Comparison of ENCODE assay signal across 8 cellular contexts in the genomic region with DNA sequence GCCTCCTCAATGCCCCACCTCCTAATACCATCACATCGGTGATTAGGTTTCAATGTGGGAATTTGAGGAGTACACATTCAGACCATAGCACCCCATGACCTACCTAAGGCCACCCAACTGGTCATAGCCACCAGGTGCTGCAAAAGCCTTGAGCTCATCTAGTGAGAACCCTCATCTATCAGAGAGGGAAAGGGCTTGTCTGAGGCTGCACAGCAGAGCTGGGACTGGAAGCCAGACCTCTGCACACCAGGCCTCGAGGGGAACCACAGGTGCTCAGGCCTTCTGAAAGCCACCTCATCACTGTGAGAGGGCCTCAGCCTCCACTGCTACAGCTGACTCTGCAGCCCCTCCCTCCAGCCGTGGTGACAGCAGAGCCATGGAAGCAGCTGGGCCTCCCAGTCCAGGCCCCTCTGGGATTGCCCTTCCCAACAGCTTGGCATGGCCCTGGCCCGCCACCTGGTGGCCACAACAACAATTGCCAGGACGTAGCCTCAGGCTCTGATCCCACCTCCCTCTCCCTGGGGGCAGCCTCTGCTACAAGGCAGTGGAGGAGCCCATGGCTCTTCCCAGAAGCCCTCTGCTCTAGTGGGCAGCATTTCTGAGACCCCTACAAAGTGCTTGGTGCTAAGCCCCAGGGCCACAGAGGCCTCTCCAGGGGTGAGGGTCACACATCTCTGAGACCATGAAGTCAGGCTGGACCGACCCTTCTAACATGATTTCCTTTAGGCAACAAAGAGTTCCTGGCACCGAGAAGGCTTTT. TPM values are rescaled to one million over a fixed set of nuclear protein-coding genes. Genes with fewer than 3 reads are reported as not detected.
DNase-seq lines count a peak whose midpoint lies in the region; ATAC-seq, FAIRE-seq and TF ChIP-seq lines count a peak whose summit lies in the region.

No MANE protein-coding gene starts in this region.

- H3K27ac ChIP-seq in BLaER1, result no peak overlapping the region
- H3K27ac ChIP-seq in WERI-Rb-1, result no peak overlapping the region
- no peak overlapping the region for H3K27ac ChIP-seq in breast epithelium
- H3K27ac ChIP-seq in keratinocyte (ENCODE audit: control insufficient read depth, insufficient read depth, low read length), result no peak overlapping the region

- H3K27me3 ChIP-seq in BLaER1 (no peaks in the 10 kb centered on the region), WERI-Rb-1 (ENCODE audit: insufficient read depth, low read depth, severe bottlenecking) (no peaks in the 10 kb centered on the region), breast epithelium (no peaks in the 10 kb centered on the region), keratinocyte (ENCODE audit: control insufficient read depth, extremely low read depth, insufficient read depth, low read length) (no peaks in the 10 kb centered on the region)

- TF ChIP-seq CTCF in WERI-Rb-1 (IDR thresholded peaks at IDR 0.05; ENCODE audit: low read depth, low read length), result peak; percentile 95
- TF ChIP-seq CTCF in breast epithelium (IDR thresholded peaks at IDR 0.05), result peak; percentile 82 to 92 (median 86)
- TF ChIP-seq CTCF in keratinocyte (optimal IDR thresholded peaks at IDR 0.05 in 1 of 3, IDR thresholded peaks at IDR 0.05 in 1 of 3, conservative IDR thresholded peaks at IDR 0.05 in 1 of 3; ENCODE audit: extremely low read depth in 1 of 3, insufficient read depth in 2 of 3, low read length in 3 of 3), result peak; percentile 88 to 97 (median 96)

- DNase-seq in NCI-H2107 (lab: John Stamatoyannopoulos, UW) (peak; percentile 57), WERI-Rb-1 (peak; percentile 92), breast epithelium (ENCODE audit: low spot score in 2 of 2) (peak in 1 of 2 donors; percentile 36), keratinocyte (ENCODE audit: low read depth, low spot score) (no peak)
- peak; percentile 68 for DNase-seq in stimulated activated CD4-positive, alpha-beta T cell treated with anti-CD3 and anti-CD28 coated beads, Interleukin-2, amount 100 ng/mL, for 24 hours

- H3K4me1 ChIP-seq in BLaER1 (peaks cover 53% of the 10 kb centered on the region), breast epithelium (no peaks in the 10 kb centered on the region), keratinocyte (ENCODE audit: control insufficient read depth, extremely low read depth, insufficient read depth, low read length) (peaks cover 14% of the 10 kb centered on the region)

- dilution Hi-C loops in keratinocyte (cut with MboI; ENCODE audit: extremely low pct_ligation_motif_present, low sequenced_read_pairs), result no loop called here

- H3K36me3 ChIP-seq in BLaER1 (no peaks in the 10 kb centered on the region), WERI-Rb-1 (no peaks in the 10 kb centered on the region), breast epithelium (no peaks in the 10 kb centered on the region), keratinocyte (ENCODE audit: control insufficient read depth in 2 of 2, extremely low read depth in 1 of 2, insufficient read depth in 2 of 2, low read length in 2 of 2) (no peaks in the 10 kb centered on the region)

- H3K4me2 ChIP-seq in BLaER1 (peak overlapping the region; percentile 19; the same call in 1 of the 2 replicates), keratinocyte (ENCODE audit: control insufficient read depth, extremely low read depth, insufficient read depth, low read depth, low read length) (no peak overlapping the region)

- H3K9me3 ChIP-seq in BLaER1, result no peaks in the 10 kb centered on the region
- H3K9me3 ChIP-seq in WERI-Rb-1 (ENCODE audit: severe bottlenecking), result no peaks in the 10 kb centered on the region
- H3K9me3 ChIP-seq in breast epithelium, result no peaks in the 10 kb centered on the region
- H3K9me3 ChIP-seq in keratinocyte (ENCODE audit: control insufficient read depth, low read depth, low read length), result no peaks in the 10 kb centered on the region

- no peak for TF ChIP-seq POLR2A in breast epithelium (IDR thresholded peaks at IDR 0.05)

- H2AFZ ChIP-seq in keratinocyte (ENCODE audit: control insufficient read depth, low read length), result no peak overlapping the region

- no peaks in the 10 kb centered on the region for H3K79me2 ChIP-seq in keratinocyte (ENCODE audit: control insufficient read depth, insufficient read depth, low read length)

- H3K9me1 ChIP-seq in keratinocyte (ENCODE audit: control insufficient read depth, extremely low read depth, insufficient read depth, low read length), result no peaks in the 10 kb centered on the region

- H3K9ac ChIP-seq in BLaER1 (no peak overlapping the region), keratinocyte (ENCODE audit: control insufficient read depth, extremely low read depth, insufficient read depth, low read length) (no peak overlapping the region)

- H4K20me1 ChIP-seq in BLaER1 (no peaks in the 10 kb centered on the region), keratinocyte (ENCODE audit: control insufficient read depth, extremely low read depth, insufficient read depth, low read length) (no peaks in the 10 kb centered on the region)

- intact Hi-C loops in breast epithelium (cut with DNase I; ENCODE audit: low total_unique reads), result loop anchor here (5.0 kb wide), 1 partner anchor 173 kb away; no protein-coding TSS in a partner anchor

- ATAC-seq in GM21717 (IDR thresholded peaks at IDR 0.05; ENCODE audit: unreplicated experiment) (peak; percentile 57), GM21619 (IDR thresholded peaks at IDR 0.05; ENCODE audit: unreplicated experiment) (no peak)

- H3K4me3 ChIP-seq in BLaER1 (no peak overlapping the region), WERI-Rb-1 (ENCODE audit: low read depth, low read length) (no peak overlapping the region), breast epithelium (no peak overlapping the region), keratinocyte (ENCODE audit: control insufficient read depth in 2 of 3, extremely low read depth in 1 of 3, insufficient read depth in 2 of 3, low read depth in 1 of 3, low read length in 3 of 3) (no peak overlapping the region)

- FAIRE-seq in keratinocyte (lab: Jason Lieb, UNC), result peak; percentile 67

RNA-seq across cellular contexts. Expression of gene PRDM11, which starts 41.0 kb away (rescaled TPM):
- 10 to 100 TPM in 2 of 3 donors, 1 to 10 TPM in 1; 6.9 to 10.9 (median 10.8) TPM for total RNA-seq in breast epithelium
- 2.1 to 2.7 TPM (median 2.5 TPM) in 3 replicates for polyA plus RNA-seq in keratinocyte
- 0.79 TPM for polyA plus RNA-seq in keratinocyte (2011; ENCODE audit: low read depth)
- polyA plus RNA-seq in keratinocyte (2011; cell fraction: cytosol; rRNA removed), result 1.6 and 2.6 TPM in 2 replicates
- polyA plus RNA-seq in keratinocyte (2011; cell fraction: nucleus; rRNA removed), result 2.6 and 3.9 TPM in 2 replicates
- 1.7 and 2.4 TPM in 2 replicates for polyA plus RNA-seq in keratinocyte (2012; ENCODE audit: low replicate concordance)
- polyA minus RNA-seq in keratinocyte, result 2.3 to 5.2 TPM (median 3.2 TPM) in 3 replicates
- polyA minus RNA-seq in keratinocyte (2011; cell fraction: cytosol; rRNA and poly(A)+ RNA removed), result 7.5 TPM
- polyA minus RNA-seq in keratinocyte (2011; cell fraction: nucleus; rRNA and poly(A)+ RNA removed), result 2.9 and 3.2 TPM in 2 replicates
